8 cellular contexts compared by ENCODE assay signal in genomic region chr2:200901459-200902072, GRCh38. TPM values are rescaled to one million over a fixed set of nuclear protein-coding genes. Genes with fewer than 3 reads are reported as not detected.
A peak's percentile ranks its signal among the peaks of the same experiment; 100 is the strongest.
DNase-seq lines count a peak whose midpoint lies in the region; ATAC-seq and TF ChIP-seq lines count a peak whose summit lies in the region.

No MANE protein-coding gene starts in this region.

- H3K27ac Mint-ChIP-seq in H9, result no peak overlapping the region; a peak in 1 of 7 replicates
- peak overlapping the region; percentile 91 for H3K27ac Mint-ChIP-seq in activated T-cell treated with anti-CD3 and anti-CD28 coated beads, Interleukin-2, amount 50 U/mL, for 72 hours

- H3K56ac ChIP-seq in H9 (ENCODE audit: insufficient read length, low read depth, low read length), result no peak overlapping the region

- H3K9ac ChIP-seq in H9 (ENCODE audit: extremely low read depth, insufficient read length, low read length), result no peak overlapping the region

- no peak overlapping the region for H2AK5ac ChIP-seq in H9 (ENCODE audit: insufficient read length, low read length)

- H2BK120ac ChIP-seq in H9 (ENCODE audit: low read depth, low read length, poor library complexity, severe bottlenecking), result no peak overlapping the region

- H3K36me3 ChIP-seq in tibial artery, result peaks cover 39 to 78% (median 70%) of the 10 kb centered on the region in 3 donors

- no peak overlapping the region for H3K23ac ChIP-seq in H9 (ENCODE audit: insufficient read length, low read depth, low read length)

- H3K9me3 Mint-ChIP-seq in H9, result no peaks in the 10 kb centered on the region
- H3K9me3 Mint-ChIP-seq in activated T-cell treated with anti-CD3 and anti-CD28 coated beads, Interleukin-2, amount 50 U/mL, for 72 hours, result no peaks in the 10 kb centered on the region

- WGBS in H9 (ENCODE audit: extremely low coverage, insufficient read length, low lambda C conversion rate), result no CpG with 5 or more reads among the region's 4 CpGs

- H3K79me2 ChIP-seq in H9 (ENCODE audit: insufficient read depth, low read length), result no peaks in the 10 kb centered on the region

- H3K4ac ChIP-seq in H9 (ENCODE audit: low read depth, low read length), result no peak overlapping the region

- H3K4me3 Mint-ChIP-seq in H9, result peak overlapping the region in 1 of 2 experiments; percentile 21; a peak in 1 of 5 replicates
- no peak overlapping the region for H3K4me3 Mint-ChIP-seq in activated T-cell treated with anti-CD3 and anti-CD28 coated beads, Interleukin-2, amount 50 U/mL, for 72 hours

- H3K79me1 ChIP-seq in H9 (ENCODE audit: insufficient read depth, low read depth, low read length, poor library complexity, severe bottlenecking), result no peaks in the 10 kb centered on the region

- H3K9me3 ChIP-seq in H9 (ENCODE audit: control insufficient read depth, low read depth, low read length) (no peaks in the 10 kb centered on the region), tibial artery (no peaks in the 10 kb centered on the region)

- no peak overlapping the region for H3K18ac ChIP-seq in H9 (ENCODE audit: insufficient read length, low read depth, low read length)

- TF ChIP-seq CTCF in H9 (conservative IDR thresholded peaks at IDR 0.05) (peak; percentile 88), LNCaP clone FGC (IDR thresholded peaks at IDR 0.05; ENCODE audit: control insufficient read depth, extremely low read depth, insufficient read depth) (peak; percentile 71), fibroblast of the aortic adventitia (IDR thresholded peaks at IDR 0.05; ENCODE audit: insufficient read depth, low read length) (peak; percentile 84), tibial artery (IDR thresholded peaks at IDR 0.05) (peak; percentile 63 to 70)

- H3K27me3 Mint-ChIP-seq in H9 (ENCODE audit: low read depth), result no peaks in the 10 kb centered on the region
- H3K27me3 Mint-ChIP-seq in activated T-cell treated with anti-CD3 and anti-CD28 coated beads, Interleukin-2, amount 50 U/mL, for 72 hours (ENCODE audit: low read depth), result no peaks in the 10 kb centered on the region

- H3K4me2 ChIP-seq in H9 (ENCODE audit: insufficient read depth, insufficient read length, low read length), result no peak overlapping the region

- no peak overlapping the region for H3K14ac ChIP-seq in H9 (ENCODE audit: insufficient read depth, low read length)

- H3K27ac ChIP-seq in H9 (ENCODE audit: insufficient read length, low read depth, low read length) (no peak overlapping the region), tibial artery (no peak overlapping the region)

- H4K8ac ChIP-seq in H9 (replicated peaks; ENCODE audit: insufficient read length, low read depth, low read length), result no peak overlapping the region

- H4K5ac ChIP-seq in H9 (ENCODE audit: insufficient read length, low read depth, low read length), result no peak overlapping the region

- H2BK5ac ChIP-seq in H9 (ENCODE audit: insufficient read length, low read length), result no peak overlapping the region

- H4K20me1 ChIP-seq in H9 (ENCODE audit: control insufficient read depth, insufficient read depth, insufficient read length), result no peaks in the 10 kb centered on the region

- no peak overlapping the region for H4K91ac ChIP-seq in H9 (ENCODE audit: insufficient read length, low read depth, low read length)

- H3K4me3 ChIP-seq in LNCaP clone FGC (ENCODE audit: low read depth, low read length), result no peak overlapping the region
- H3K4me3 ChIP-seq in fibroblast of the aortic adventitia (ENCODE audit: low read depth, low read length), result no peak overlapping the region
- no peak overlapping the region for H3K4me3 ChIP-seq in tibial artery

- H3K23me2 ChIP-seq in H9 (ENCODE audit: insufficient read length, low read depth, low read length, poor library complexity, severe bottlenecking), result no peaks in the 10 kb centered on the region

- H3K27me3 ChIP-seq in H9 (ENCODE audit: insufficient read depth, low read length) (no peaks in the 10 kb centered on the region), tibial artery (no peaks in the 10 kb centered on the region)

- peak; percentile 75 for DNase-seq in GF-D8 (lab: John Stamatoyannopoulos, UW)
- DNase-seq in H9, result peak; percentile 81
- peak; percentile 67 for DNase-seq in LNCaP clone FGC (ENCODE audit: low read depth)
- peak; percentile 88 for DNase-seq in RPMI7951 (ENCODE audit: low read depth)
- peak; percentile 76 for DNase-seq in activated T-cell treated with anti-CD3 and anti-CD28 coated beads, Interleukin-2, amount 50 U/mL, for 72 hours
- DNase-seq in fibroblast of the aortic adventitia (ENCODE audit: low read depth), result peak; percentile 93
- peak; percentile 2 for DNase-seq in occipital lobe (lab: John Stamatoyannopoulos, UW)
- peak in 1 of 2 donors; percentile 77 for DNase-seq in tibial artery

- no peak overlapping the region for H2AFZ ChIP-seq in H9 (ENCODE audit: low read length)

- H3T11ph ChIP-seq in H9 (ENCODE audit: low read length), result no peak overlapping the region

- H2BK20ac ChIP-seq in H9 (ENCODE audit: low read depth, low read length, poor library complexity, severe bottlenecking), result no peak overlapping the region

- H3K4me1 ChIP-seq in H9 (ENCODE audit: insufficient read depth, low read length) (no peaks in the 10 kb centered on the region), tibial artery (no peaks in the 10 kb centered on the region)

- peak; percentile 99 for ATAC-seq in activated T-cell treated with anti-CD3 and anti-CD28 coated beads, Interleukin-2, amount 50 U/mL, for 72 hours (replicated peaks in 1 of 2)

- H3K36me3 Mint-ChIP-seq in H9 (ENCODE audit: insufficient read depth in 1 of 3, low read depth in 3 of 3), result peaks cover 35 to 65% (median 58%) of the 10 kb centered on the region in 3 experiments; a peak in 6 of 7 replicates
- peaks cover 7 to 26% of the 10 kb centered on the region in 2 donors for H3K36me3 Mint-ChIP-seq in activated T-cell treated with anti-CD3 and anti-CD28 coated beads, Interleukin-2, amount 50 U/mL, for 72 hours (ENCODE audit: insufficient read depth in 2 of 2)

- H3K4me1 Mint-ChIP-seq in H9, result no peaks in the 10 kb centered on the region; a peak in 1 of 4 replicates
- H3K4me1 Mint-ChIP-seq in activated T-cell treated with anti-CD3 and anti-CD28 coated beads, Interleukin-2, amount 50 U/mL, for 72 hours (ENCODE audit: low read depth), result peaks cover 17% of the 10 kb centered on the region

- H2BK12ac ChIP-seq in H9 (ENCODE audit: insufficient read length, low read depth, low read length), result no peak overlapping the region

- H2BK15ac ChIP-seq in H9 (ENCODE audit: low read depth, low read length), result no peak overlapping the region

- intact Hi-C loops in tibial artery (cut with DNase I; ENCODE audit: low total_unique reads), result loop anchor here (10.0 kb wide), 1 partner anchor 273 kb away; no protein-coding TSS in a partner anchor

RNA-seq across cellular contexts. Expression of gene NIF3L1, which starts 12.4 kb away (rescaled TPM):
- total RNA-seq in H9 (2021), result 55.4 and 56.5 TPM in 2 replicates
- 91.8 and 107 TPM in 2 replicates for total RNA-seq in RPMI7951 (2014; rRNA removed; shearing (Covaris generic))
- 10 to 100 TPM; 40.0 to 44.9 TPM for total RNA-seq in activated T-cell treated with anti-CD3 and anti-CD28 coated beads, Interleukin-2, amount 50 U/mL, for 72 hours
- total RNA-seq in fibroblast of the aortic adventitia (ENCODE audit: low replicate concordance), result 8.4 and 38.5 TPM in 2 replicates
- total RNA-seq in occipital lobe, result 34.9 TPM

RNA-seq across cellular contexts. Expression of gene PPIL3, which starts 12.7 kb away (rescaled TPM):
- total RNA-seq in H9 (2021), result 56.5 and 63.4 TPM in 2 replicates
- total RNA-seq in RPMI7951 (2014; rRNA removed; shearing (Covaris generic)), result 43.8 and 71.6 TPM in 2 replicates
- total RNA-seq in activated T-cell treated with anti-CD3 and anti-CD28 coated beads, Interleukin-2, amount 50 U/mL, for 72 hours, result 10 to 100 TPM; 72.5 to 84.6 TPM
- 47.3 and 50.0 TPM in 2 replicates for total RNA-seq in fibroblast of the aortic adventitia (ENCODE audit: low replicate concordance)
- 47.4 TPM for total RNA-seq in occipital lobe

RNA-seq across cellular contexts. Expression of gene CLK1, which starts 37.1 kb away (rescaled TPM):
- total RNA-seq in H9 (2021), result 46.8 and 49.4 TPM in 2 replicates
- 78.1 and 106 TPM in 2 replicates for total RNA-seq in RPMI7951 (2014; rRNA removed; shearing (Covaris generic))
- 100 to 1,000 TPM; 161 to 178 TPM for total RNA-seq in activated T-cell treated with anti-CD3 and anti-CD28 coated beads, Interleukin-2, amount 50 U/mL, for 72 hours
- 59.8 and 175 TPM in 2 replicates for total RNA-seq in fibroblast of the aortic adventitia (ENCODE audit: low replicate concordance)
- 244 TPM for total RNA-seq in occipital lobe
